In the genomic region with DNA sequence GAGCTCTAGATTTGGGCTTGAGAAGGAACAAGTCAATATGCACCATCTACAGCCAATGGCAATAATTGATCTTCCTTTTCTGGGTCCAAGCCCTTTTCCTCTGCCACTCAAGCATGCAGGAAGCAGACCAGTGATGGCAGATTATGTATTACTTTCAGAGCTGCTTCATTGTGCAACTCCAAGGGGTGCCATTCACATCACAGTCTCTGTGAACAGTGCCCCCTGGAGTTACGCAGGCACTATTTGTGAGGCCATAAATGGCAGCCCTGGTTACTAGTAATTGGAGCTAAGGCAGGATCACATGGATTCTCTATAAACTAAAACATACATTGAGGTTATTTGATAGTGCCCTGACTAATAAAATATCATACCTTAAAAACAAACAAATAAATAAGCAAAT, we compare ENCODE assay signal across 1 cellular context.
TF ChIP-seq lines count a peak whose summit lies in the region.

No MANE protein-coding gene starts in this region.

TF ChIP-seq in WTC11, 78 proteins besides CTCF, POLR2A, EP300 and RAD21 (continued from another document):
- TF ChIP-seq E2F5 (CRISPR knock-in tag; IDR thresholded peaks at IDR 0.05) (no peak), NFYB (CRISPR knock-in tag; conservative IDR thresholded peaks at IDR 0.05; ENCODE audit: low read depth) (no peak), GABPB1 (CRISPR knock-in tag; IDR thresholded peaks at IDR 0.05) (no peak), ZNF121 (CRISPR knock-in tag; IDR thresholded peaks at IDR 0.05) (no peak), TEAD4 (CRISPR knock-in tag; IDR thresholded peaks at IDR 0.05) (no peak)
